ENCODE assay signal across 27 cellular contexts in genomic region chr4:97662133-97662532, GRCh38.
"Had no signal": no experiment of that assay in that cellular context is flagged by ENCODE, and none has a peak within 500 bp of the region (broad histone marks: within the 10 kb centered on the region; RNA-seq: fewer than 3 reads in every experiment).

No MANE protein-coding gene starts in this region.

- H3K4me2 ChIP-seq: neural progenitor cell, smooth muscle cell had no signal

- H3K4me1 ChIP-seq: left lung, lower lobe of right lung, neural progenitor cell, parathyroid adenoma, psoas muscle, right lobe of liver, tibial nerve, uterus had no signal

- H2AFZ ChIP-seq: neural progenitor cell, parathyroid adenoma had no signal

- H3K9me3 Mint-ChIP-seq: mesothelial cell of epicardium; nephron progenitor cell; stimulated activated memory B cell treated with anti-CD40 and anti-IgM and Interleukin-4, amounts not matched to agents 10 μg/mL and 1 μg/mL and 100 μg/mL, for 72 hours had no signal

- H3K27me3 Mint-ChIP-seq: naive B cell; stimulated activated memory B cell treated with anti-CD40 and anti-IgM and Interleukin-4, amounts not matched to agents 10 μg/mL and 1 μg/mL and 100 μg/mL, for 72 hours; stimulated activated naive CD8-positive, alpha-beta T cell treated with anti-CD3 and anti-CD28 coated beads, Interleukin-15, amount 100 ng/mL, for 72 hours; type B pancreatic cell had no signal

- H3K27ac ChIP-seq: left lung, lower lobe of right lung, neural progenitor cell, neutrophil, parathyroid adenoma, psoas muscle, right lobe of liver, tibial nerve, uterus had no signal

- H3K4me3 ChIP-seq: left lung, lower lobe of right lung, neural progenitor cell, psoas muscle, right lobe of liver, smooth muscle cell, tibial nerve, uterus had no signal

- ATAC-seq: left colon; left lung; lower lobe of right lung; natural killer cell; psoas muscle; right lobe of liver; stimulated activated memory B cell treated with anti-CD40 and anti-IgM and Interleukin-4, amounts not matched to agents 10 μg/mL and 1 μg/mL and 100 μg/mL, for 72 hours; stimulated activated naive CD8-positive, alpha-beta T cell treated with anti-CD3 and anti-CD28 coated beads, Interleukin-15, amount 100 ng/mL, for 72 hours had no signal

- H3K27me3 ChIP-seq: left lung, neural progenitor cell, neutrophil, right lobe of liver, tibial nerve, uterus had no signal

- H3K9me3 ChIP-seq: lower lobe of right lung, neutrophil, psoas muscle, right lobe of liver, uterus had no signal

- H3K36me3 ChIP-seq: left lung, lower lobe of right lung, neural progenitor cell, neutrophil, right lobe of liver, tibial nerve, uterus had no signal

- H3K36me3 Mint-ChIP-seq: naive B cell; natural killer cell; neural progenitor cell; stimulated activated memory B cell treated with anti-CD40 and anti-IgM and Interleukin-4, amounts not matched to agents 10 μg/mL and 1 μg/mL and 100 μg/mL, for 72 hours; type B pancreatic cell had no signal

- DNase-seq: kidney glomerular epithelial cell; left colon; left lung; lower lobe of right lung; mesendoderm; naive B cell; natural killer cell; nephron progenitor cell; occipital lobe; psoas muscle; right lobe of liver; stimulated activated CD4-positive, alpha-beta T cell treated with anti-CD3 and anti-CD28 coated beads, Interleukin-1b, Interleukin-23, amount 100 ng/mL, for 48 hours; stimulated activated CD4-positive, alpha-beta T cell treated with anti-CD3 and anti-CD28 coated beads, Interleukin-2, amount 100 ng/mL, for 48 hours; stimulated activated CD4-positive, alpha-beta T cell treated with anti-CD3 and anti-CD28 coated beads, Interleukin-4, amount 100 ng/mL, for 4 hours; stimulated activated CD8-positive, alpha-beta memory T cell treated with anti-CD3 and anti-CD28 coated beads, Interleukin-4, amount 100 ng/mL, for 48 hours; stimulated activated naive CD4-positive, alpha-beta T cell treated with Interleukin-2 at 50 U/mL for 16 hours; stimulated activated naive CD8-positive, alpha-beta T cell treated with anti-CD3 and anti-CD28 coated beads, Interleukin-15, amount 100 ng/mL, for 72 hours; substantia nigra; uterus had no signal

- H3K4me1 Mint-ChIP-seq: mesothelial cell of epicardium; naive B cell; natural killer cell; nephron progenitor cell; neural progenitor cell; stimulated activated memory B cell treated with anti-CD40 and anti-IgM and Interleukin-4, amounts not matched to agents 10 μg/mL and 1 μg/mL and 100 μg/mL, for 72 hours; stimulated activated naive CD8-positive, alpha-beta T cell treated with anti-CD3 and anti-CD28 coated beads, Interleukin-15, amount 100 ng/mL, for 72 hours had no signal

- H3K9ac ChIP-seq: neural progenitor cell, parathyroid adenoma had no signal

- H3K4me3 Mint-ChIP-seq: mesothelial cell of epicardium; naive B cell; natural killer cell; nephron progenitor cell; neural progenitor cell; stimulated activated memory B cell treated with anti-CD40 and anti-IgM and Interleukin-4, amounts not matched to agents 10 μg/mL and 1 μg/mL and 100 μg/mL, for 72 hours; stimulated activated naive CD8-positive, alpha-beta T cell treated with anti-CD3 and anti-CD28 coated beads, Interleukin-15, amount 100 ng/mL, for 72 hours; type B pancreatic cell had no signal

- H3K27ac Mint-ChIP-seq: mesothelial cell of epicardium; naive B cell; natural killer cell; nephron progenitor cell; neural progenitor cell; stimulated activated memory B cell treated with anti-CD40 and anti-IgM and Interleukin-4, amounts not matched to agents 10 μg/mL and 1 μg/mL and 100 μg/mL, for 72 hours; stimulated activated naive CD8-positive, alpha-beta T cell treated with anti-CD3 and anti-CD28 coated beads, Interleukin-15, amount 100 ng/mL, for 72 hours; type B pancreatic cell had no signal

- H3K79me2 ChIP-seq: parathyroid adenoma had no signal
